ENCODE assay signal across 19 cellular contexts in genomic region chr11:72030428-72031045, GRCh38. TPM values are rescaled to one million over a fixed set of nuclear protein-coding genes. Genes with fewer than 3 reads are reported as not detected.
A peak's percentile ranks its signal among the peaks of the same experiment; 100 is the strongest.
DNase-seq lines count a peak whose midpoint lies in the region; ATAC-seq, FAIRE-seq and TF ChIP-seq lines count a peak whose summit lies in the region.
"Had no signal": no experiment of that assay in that cellular context is flagged by ENCODE, and none has a peak within 500 bp of the region (broad histone marks: within the 10 kb centered on the region; RNA-seq: fewer than 3 reads in every experiment).

No MANE protein-coding gene starts in this region.

- H3K4me1 ChIP-seq in CD8-positive, alpha-beta T cell (ENCODE audit: insufficient read depth, low read length), result peaks cover 38% of the 10 kb centered on the region
- peaks cover 7% of the 10 kb centered on the region for H3K4me1 ChIP-seq in effector memory CD4-positive, alpha-beta T cell (ENCODE audit: control insufficient read depth, insufficient read depth, low read length, poor library complexity, severe bottlenecking)

- peaks cover 74% of the 10 kb centered on the region for H3K36me3 Mint-ChIP-seq in CD8-positive, alpha-beta T cell
- peaks cover 12% of the 10 kb centered on the region for H3K36me3 Mint-ChIP-seq in natural killer cell treated with Interleukin-12 subunit alpha and Interleukin-12 subunit beta and Interleukin-15 and Interleukin-18, amount 100 ng/mL, for 72 hours
- peaks cover 7% of the 10 kb centered on the region for H3K36me3 Mint-ChIP-seq in type B pancreatic cell

- no peak for FAIRE-seq in HTR-8/SVneo (lab: Jason Lieb, UNC)
- FAIRE-seq: GM18507 had no signal

- TF ChIP-seq CTCF in 22Rv1 (IDR thresholded peaks at IDR 0.05) (no peak), omental fat pad (IDR thresholded peaks at IDR 0.05) (no peak), type B pancreatic cell (conservative IDR thresholded peaks at IDR 0.05) (no peak)
- no peak for TF ChIP-seq CTCF in CD8-positive, alpha-beta T cell (IDR thresholded peaks at IDR 0.05)

- peaks cover 30% of the 10 kb centered on the region for H3K36me3 ChIP-seq in CD8-positive, alpha-beta T cell (ENCODE audit: insufficient read depth, low read length)
- peaks cover 74% of the 10 kb centered on the region for H3K36me3 ChIP-seq in effector memory CD4-positive, alpha-beta T cell (ENCODE audit: control insufficient read depth, insufficient read depth, low read length)

- DNase-seq in CD8-positive, alpha-beta T cell, result no peak
- no peak for DNase-seq in effector memory CD4-positive, alpha-beta T cell
- no peak for DNase-seq in natural killer cell treated with Interleukin-12 subunit alpha and Interleukin-12 subunit beta and Interleukin-15 and Interleukin-18, amount 100 ng/mL, for 72 hours (ENCODE audit: low spot score)
- no peak for DNase-seq in omental fat pad (ENCODE audit: low spot score)
- no peak for DNase-seq in type B pancreatic cell (ENCODE audit: extremely low spot score, unreplicated experiment)
- DNase-seq in DMS153 treated with DMSO at 0.1 percent for 48 hours (lab: John Stamatoyannopoulos, UW; ENCODE audit: unreplicated experiment), result no peak
- no peak for DNase-seq in HTR-8/SVneo (ENCODE audit: insufficient read length, low spot score)
- DNase-seq: activated CD4-positive, alpha-beta T cell treated with anti-CD3 and anti-CD28 coated beads for 48 hours; activated CD8-positive, alpha-beta memory T cell treated with anti-CD3 and anti-CD28 coated beads, Interleukin-2, amount 50 U/mL, for 48 hours; activated naive CD4-positive, alpha-beta T cell treated with Interleukin-2 at 50 U/mL for 16 hours; COR-L47; lower lobe of right lung; NCI-H2029 treated with DMSO at 0.1 percent for 48 hours; NCI-H510A; nephron progenitor cell; stimulated activated CD8-positive, alpha-beta memory T cell treated with anti-CD3 and anti-CD28 coated beads, Interleukin-4, amount 100 ng/mL, for 48 hours had no signal

- no peaks in the 10 kb centered on the region for H3K27me3 ChIP-seq in CD8-positive, alpha-beta T cell (ENCODE audit: insufficient read depth, low read length)
- H3K27me3 ChIP-seq in effector memory CD4-positive, alpha-beta T cell (replicated peaks; ENCODE audit: control insufficient read depth, insufficient read depth, low read length, poor library complexity, severe bottlenecking), result no peaks in the 10 kb centered on the region

- H3K4me3 Mint-ChIP-seq in CD8-positive, alpha-beta T cell, result no peak overlapping the region
- no peak overlapping the region for H3K4me3 Mint-ChIP-seq in natural killer cell treated with Interleukin-12 subunit alpha and Interleukin-12 subunit beta and Interleukin-15 and Interleukin-18, amount 100 ng/mL, for 72 hours
- no peak overlapping the region for H3K4me3 Mint-ChIP-seq in type B pancreatic cell
- H3K4me3 Mint-ChIP-seq: nephron progenitor cell had no signal

- intact Hi-C loops in CD8-positive, alpha-beta T cell (cut with DNase I, micrococcal nuclease), result no loop called here

- POLR2A ChIA-PET in CD8-positive, alpha-beta T cell (lab: Charles Lee), result interaction anchor here (5.7 kb wide), 1 partner anchor 9 kb away, joined by 27 read pairs; no protein-coding TSS in a partner anchor

- H3K9me3 ChIP-seq in CD8-positive, alpha-beta T cell (ENCODE audit: low read length), result no peaks in the 10 kb centered on the region
- H3K9me3 ChIP-seq in effector memory CD4-positive, alpha-beta T cell (ENCODE audit: control insufficient read depth, low read length), result no peaks in the 10 kb centered on the region
- H3K9me3 ChIP-seq: lower lobe of right lung had no signal

- no peaks in the 10 kb centered on the region for H3K27me3 Mint-ChIP-seq in CD8-positive, alpha-beta T cell (ENCODE audit: low read depth)
- H3K27me3 Mint-ChIP-seq in natural killer cell treated with Interleukin-12 subunit alpha and Interleukin-12 subunit beta and Interleukin-15 and Interleukin-18, amount 100 ng/mL, for 72 hours, result no peaks in the 10 kb centered on the region
- H3K27me3 Mint-ChIP-seq in type B pancreatic cell, result no peaks in the 10 kb centered on the region

- CTCF ChIA-PET in CD8-positive, alpha-beta T cell (lab: Charles Lee), result interaction anchor here (0.7 to 22.2 kb wide), 4 partner anchors 10 to 114 kb away, joined by 3 to 436 read pairs (median 8); partner anchors contain the start of gene LAMTOR1

- peak overlapping the region; percentile 37 for H3K27ac ChIP-seq in 22Rv1
- H3K27ac ChIP-seq in CD8-positive, alpha-beta T cell (ENCODE audit: low read depth, low read length), result peak overlapping the region; percentile 0
- H3K27ac ChIP-seq in effector memory CD4-positive, alpha-beta T cell (ENCODE audit: insufficient read depth, low read length, poor library complexity, severe bottlenecking), result peak overlapping the region; percentile 6
- H3K27ac ChIP-seq: lower lobe of right lung had no signal

- no peaks in the 10 kb centered on the region for H3K9me3 Mint-ChIP-seq in CD8-positive, alpha-beta T cell
- no peaks in the 10 kb centered on the region for H3K9me3 Mint-ChIP-seq in natural killer cell treated with Interleukin-12 subunit alpha and Interleukin-12 subunit beta and Interleukin-15 and Interleukin-18, amount 100 ng/mL, for 72 hours
- no peaks in the 10 kb centered on the region for H3K9me3 Mint-ChIP-seq in type B pancreatic cell
- H3K9me3 Mint-ChIP-seq: nephron progenitor cell had no signal

- no peak for ATAC-seq in CD8-positive, alpha-beta T cell
- no peak for ATAC-seq in natural killer cell treated with Interleukin-12 subunit alpha and Interleukin-12 subunit beta and Interleukin-15 and Interleukin-18, amount 100 ng/mL, for 72 hours
- ATAC-seq in omental fat pad (ENCODE audit: low FRiP score), result no peak
- ATAC-seq: lower lobe of right lung, SK-N-SH treated with all-trans-retinoic acid at 6 μM for 48 hours had no signal

- H3K27ac Mint-ChIP-seq in CD8-positive, alpha-beta T cell, result peak overlapping the region; percentile 64
- H3K27ac Mint-ChIP-seq in natural killer cell treated with Interleukin-12 subunit alpha and Interleukin-12 subunit beta and Interleukin-15 and Interleukin-18, amount 100 ng/mL, for 72 hours, result peak overlapping the region; percentile 9 to 52
- H3K27ac Mint-ChIP-seq in type B pancreatic cell, result no peak overlapping the region
- H3K27ac Mint-ChIP-seq: nephron progenitor cell had no signal

- H3K4me1 Mint-ChIP-seq in CD8-positive, alpha-beta T cell (ENCODE audit: low read depth), result peaks cover 71% of the 10 kb centered on the region
- peaks cover 16 to 24% of the 10 kb centered on the region in 2 donors for H3K4me1 Mint-ChIP-seq in natural killer cell treated with Interleukin-12 subunit alpha and Interleukin-12 subunit beta and Interleukin-15 and Interleukin-18, amount 100 ng/mL, for 72 hours (ENCODE audit: low read depth in 2 of 2)
- peaks cover 5% of the 10 kb centered on the region for H3K4me1 Mint-ChIP-seq in type B pancreatic cell (ENCODE audit: unreplicated experiment)
- H3K4me1 Mint-ChIP-seq: nephron progenitor cell had no signal

- H3K4me3 ChIP-seq in CD8-positive, alpha-beta T cell (ENCODE audit: low read depth, low read length), result no peak overlapping the region
- H3K4me3 ChIP-seq in effector memory CD4-positive, alpha-beta T cell (ENCODE audit: insufficient read depth, low read depth, low read length, poor library complexity, severe bottlenecking), result no peak overlapping the region
- H3K4me3 ChIP-seq: lower lobe of right lung had no signal

RNA-seq across cellular contexts. Expression of gene IL18BP, which starts 31.8 kb away (rescaled TPM):
- total RNA-seq in CD8-positive, alpha-beta T cell, result 10 to 100 TPM; 13.7 to 13.8 TPM
- 10 to 100 TPM; 16.5 to 20.6 TPM for total RNA-seq in natural killer cell treated with Interleukin-12 subunit alpha and Interleukin-12 subunit beta and Interleukin-15 and Interleukin-18, amount 100 ng/mL, for 72 hours
- total RNA-seq in omental fat pad, result 10 to 100 TPM in 2 of 4 donors, 1 to 10 TPM in 2; 4.1 to 16.7 (median 10.8) TPM
- total RNA-seq in type B pancreatic cell (ENCODE audit: low replicate concordance), result 10.6 and 15.7 TPM in 2 replicates

RNA-seq across cellular contexts. Expression of gene NUMA1, which starts 49.8 kb away (rescaled TPM):
- 100 to 1,000 TPM; 171 to 174 TPM for total RNA-seq in CD8-positive, alpha-beta T cell
- total RNA-seq in natural killer cell treated with Interleukin-12 subunit alpha and Interleukin-12 subunit beta and Interleukin-15 and Interleukin-18, amount 100 ng/mL, for 72 hours, result 100 to 1,000 TPM; 181 to 216 TPM
- 100 to 1,000 TPM; 113 to 270 (median 159) TPM for total RNA-seq in omental fat pad
- 183 and 225 TPM in 2 replicates for total RNA-seq in type B pancreatic cell (ENCODE audit: low replicate concordance)

RNA-seq across cellular contexts. Expression of gene LRRC51, which starts 50.1 kb away (rescaled TPM):
- total RNA-seq in CD8-positive, alpha-beta T cell, result 1 to 10 TPM; 1.1 to 1.3 TPM
- 1 to 10 TPM; 3.5 to 7.2 TPM for total RNA-seq in natural killer cell treated with Interleukin-12 subunit alpha and Interleukin-12 subunit beta and Interleukin-15 and Interleukin-18, amount 100 ng/mL, for 72 hours
- total RNA-seq in omental fat pad (1 to 10 TPM; 4.0 to 10.0 (median 5.4) TPM), type B pancreatic cell (ENCODE audit: low replicate concordance) (7.9 and 14.7 TPM in 2 replicates)
